ENCODE assay signal across 24 cellular contexts in genomic region chr12:54331461-54331860, GRCh38. TPM values are rescaled to one million over a fixed set of nuclear protein-coding genes. Genes with fewer than 3 reads are reported as not detected.
A peak's percentile ranks its signal among the peaks of the same experiment; 100 is the strongest.
DNase-seq lines count a peak whose midpoint lies in the region; ATAC-seq and TF ChIP-seq lines count a peak whose summit lies in the region.
"Had no signal": no experiment of that assay in that cellular context is flagged by ENCODE, and none has a peak within 500 bp of the region (broad histone marks: within the 10 kb centered on the region; RNA-seq: fewer than 3 reads in every experiment).

No MANE protein-coding gene starts in this region.

- H3K23ac ChIP-seq in neuronal stem cell (ENCODE audit: low read depth, low read length, poor library complexity) = no peak overlapping the region

- no CpG with 5 or more reads among the region's 5 CpGs for WGBS in neuronal stem cell (ENCODE audit: extremely low coverage in 2 of 2, insufficient read length in 2 of 2, insufficient replicate concordance in 1 of 2), 2 donors

- H2BK15ac ChIP-seq in neuronal stem cell (ENCODE audit: low read length) = no peak overlapping the region

- H2BK120ac ChIP-seq in neuronal stem cell (ENCODE audit: low read depth, low read length) = no peak overlapping the region

- no peak overlapping the region for H3K4me3 ChIP-seq in neuronal stem cell (ENCODE audit: low read length in 2 of 2)
- H3K4me3 ChIP-seq: GM12878, psoas muscle, thyroid gland had no signal

- no peak overlapping the region for H2AK5ac ChIP-seq in neuronal stem cell (ENCODE audit: low read depth, low read length)

- no peaks in the 10 kb centered on the region for H3K9me3 Mint-ChIP-seq in activated naive CD4-positive, alpha-beta T cell treated with anti-CD3 and anti-CD28 coated beads, Interleukin-2, amount 10 ng/mL, durations not matched to agents 7 days and 5 days
- no peaks in the 10 kb centered on the region for H3K9me3 Mint-ChIP-seq in glutamatergic neuron (ENCODE audit: unreplicated experiment)
- H3K9me3 Mint-ChIP-seq: activated T-helper 2 cell treated with anti-CD3 and anti-CD28 coated beads, Interferon-gamma antibody, Interleukin-2, Interleukin-4, amounts not matched to agents 10 μg/mL and 5 μg/mL and 100 μg/mL, durations not matched to agents 14 hours and 24 hours and 36 hours; stimulated activated memory B cell treated with anti-CD40 and anti-IgM and Interleukin-4, amounts not matched to agents 10 μg/mL and 1 μg/mL and 100 μg/mL, for 72 hours had no signal

- H3K36me3 Mint-ChIP-seq in activated naive CD4-positive, alpha-beta T cell treated with anti-CD3 and anti-CD28 coated beads, Interleukin-2, amount 10 ng/mL, durations not matched to agents 7 days and 5 days = peaks cover 24% of the 10 kb centered on the region
- no peaks in the 10 kb centered on the region for H3K36me3 Mint-ChIP-seq in T-helper 17 cell (ENCODE audit: low read depth)
- no peaks in the 10 kb centered on the region for H3K36me3 Mint-ChIP-seq in glutamatergic neuron (ENCODE audit: unreplicated experiment)

- no peak overlapping the region for H3K18ac ChIP-seq in neuronal stem cell (ENCODE audit: low read length)

- H3K4me3 Mint-ChIP-seq in activated naive CD4-positive, alpha-beta T cell treated with anti-CD3 and anti-CD28 coated beads, Interleukin-2, amount 10 ng/mL, durations not matched to agents 7 days and 5 days = no peak overlapping the region
- peak overlapping the region; percentile 28 for H3K4me3 Mint-ChIP-seq in T-helper 17 cell
- no peak overlapping the region for H3K4me3 Mint-ChIP-seq in glutamatergic neuron (ENCODE audit: unreplicated experiment)
- H3K4me3 Mint-ChIP-seq: stimulated activated memory B cell treated with anti-CD40 and anti-IgM and Interleukin-4, amounts not matched to agents 10 μg/mL and 1 μg/mL and 100 μg/mL, for 72 hours had no signal

- no peak overlapping the region for H3K4me2 ChIP-seq in neuronal stem cell (ENCODE audit: insufficient read depth, low read length, poor library complexity, severe bottlenecking)

- no peak overlapping the region for H4K91ac ChIP-seq in neuronal stem cell (ENCODE audit: low read depth, low read length, poor library complexity)

- H3K36me3 ChIP-seq in neuronal stem cell (replicated peaks in 1 of 2; ENCODE audit: control insufficient read depth in 2 of 2, insufficient read depth in 2 of 2, low read length in 2 of 2) = peaks cover 5 to 27% of the 10 kb centered on the region in 2 donors
- H3K36me3 ChIP-seq: neutrophil, thyroid gland had no signal

- no peak overlapping the region for H2BK5ac ChIP-seq in neuronal stem cell (ENCODE audit: low read length)

- no peaks in the 10 kb centered on the region for H3K27me3 ChIP-seq in neuronal stem cell (ENCODE audit: control insufficient read depth in 3 of 3, insufficient read depth in 3 of 3, low read depth in 1 of 3, low read length in 3 of 3)
- H3K27me3 ChIP-seq: neutrophil, thyroid gland had no signal

- H3K4ac ChIP-seq in neuronal stem cell (ENCODE audit: low read length) = no peak overlapping the region

- no peaks in the 10 kb centered on the region for H3K27me3 Mint-ChIP-seq in activated naive CD4-positive, alpha-beta T cell treated with anti-CD3 and anti-CD28 coated beads, Interleukin-2, amount 10 ng/mL, durations not matched to agents 7 days and 5 days
- no peaks in the 10 kb centered on the region for H3K27me3 Mint-ChIP-seq in T-helper 17 cell
- peaks cover 2% of the 10 kb centered on the region for H3K27me3 Mint-ChIP-seq in glutamatergic neuron (ENCODE audit: unreplicated experiment)
- H3K27me3 Mint-ChIP-seq: stimulated activated memory B cell treated with anti-CD40 and anti-IgM and Interleukin-4, amounts not matched to agents 10 μg/mL and 1 μg/mL and 100 μg/mL, for 72 hours had no signal

- ATAC-seq in T-helper 17 cell = no peak
- ATAC-seq: GM12878; left lobe of liver; psoas muscle; stimulated activated memory B cell treated with anti-CD40 and anti-IgM and Interleukin-4, amounts not matched to agents 10 μg/mL and 1 μg/mL and 100 μg/mL, for 72 hours had no signal

- peak overlapping the region; percentile 71 for H3K27ac ChIP-seq in epithelial cell of prostate
- peak overlapping the region; percentile 17 for H3K27ac ChIP-seq in temporal lobe (ENCODE audit: low read depth, low read length)
- H3K27ac ChIP-seq in neuronal stem cell (replicated peaks; ENCODE audit: low read length) = no peak overlapping the region
- H3K27ac ChIP-seq: psoas muscle, thyroid gland had no signal

- peaks cover 3% of the 10 kb centered on the region for H3K79me1 ChIP-seq in neuronal stem cell (ENCODE audit: low read depth, low read length)

- no peak overlapping the region for H3K14ac ChIP-seq in neuronal stem cell (ENCODE audit: low read length)

- no peak overlapping the region for H4K8ac ChIP-seq in neuronal stem cell (ENCODE audit: low read depth, low read length)

- no peak overlapping the region for H2AFZ ChIP-seq in neuronal stem cell (ENCODE audit: low read length)

- H3K9me3 ChIP-seq in T-helper 17 cell (ENCODE audit: control insufficient read depth, low read length, poor library complexity, severe bottlenecking) (no peaks in the 10 kb centered on the region), neuronal stem cell (replicated peaks in 1 of 2; ENCODE audit: control insufficient read depth in 2 of 2, insufficient read depth in 1 of 2, low read depth in 1 of 2, low read length in 2 of 2) (no peaks in the 10 kb centered on the region)
- H3K9me3 ChIP-seq: neutrophil, psoas muscle, thyroid gland had no signal

- CTCF ChIA-PET in activated naive CD4-positive, alpha-beta T cell treated with anti-CD3 and anti-CD28 coated beads, Interleukin-2, amount 10 ng/mL, durations not matched to agents 7 days and 5 days (lab: Charles Lee) = interaction anchor here (1.1 to 7.1 kb wide), 2 partner anchors 28 to 36 kb away, joined by 4 to 45 read pairs; no protein-coding TSS in a partner anchor

- peaks cover 0 to 1% of the 10 kb centered on the region in 2 donors for H3K4me1 ChIP-seq in neuronal stem cell (ENCODE audit: control insufficient read depth in 2 of 2, insufficient read depth in 1 of 2, low read depth in 1 of 2, low read length in 2 of 2)

- H2BK12ac ChIP-seq in neuronal stem cell (ENCODE audit: low read length) = no peak overlapping the region

- H3K27ac Mint-ChIP-seq in activated naive CD4-positive, alpha-beta T cell treated with anti-CD3 and anti-CD28 coated beads, Interleukin-2, amount 10 ng/mL, durations not matched to agents 7 days and 5 days = peak overlapping the region; percentile 71
- peak overlapping the region; percentile 82 for H3K27ac Mint-ChIP-seq in T-helper 17 cell
- no peak overlapping the region for H3K27ac Mint-ChIP-seq in glutamatergic neuron (ENCODE audit: unreplicated experiment)
- H3K27ac Mint-ChIP-seq: stimulated activated memory B cell treated with anti-CD40 and anti-IgM and Interleukin-4, amounts not matched to agents 10 μg/mL and 1 μg/mL and 100 μg/mL, for 72 hours had no signal

- no peak for TF ChIP-seq CTCF in glutamatergic neuron (IDR thresholded peaks at IDR 0.05; ENCODE audit: partially characterized antibody, unreplicated experiment)

- peaks cover 58% of the 10 kb centered on the region for H3K4me1 Mint-ChIP-seq in activated naive CD4-positive, alpha-beta T cell treated with anti-CD3 and anti-CD28 coated beads, Interleukin-2, amount 10 ng/mL, durations not matched to agents 7 days and 5 days
- H3K4me1 Mint-ChIP-seq in T-helper 17 cell = peaks cover 29% of the 10 kb centered on the region
- H3K4me1 Mint-ChIP-seq in glutamatergic neuron (ENCODE audit: low read depth, unreplicated experiment) = peaks cover 11% of the 10 kb centered on the region

- no peak overlapping the region for H3K9ac ChIP-seq in neuronal stem cell (ENCODE audit: low read depth, low read length, poor library complexity)

- no peak for DNase-seq in activated naive CD4-positive, alpha-beta T cell treated with anti-CD3 and anti-CD28 coated beads, Interleukin-2, amount 10 ng/mL, durations not matched to agents 7 days and 5 days
- DNase-seq in activated naive CD4-positive, alpha-beta T cell (lab: John Stamatoyannopoulos, UW) = no peak
- no peak for DNase-seq in T-helper 17 cell
- no peak for DNase-seq in epithelial cell of prostate (ENCODE audit: low read depth, low spot score)
- DNase-seq in glutamatergic neuron = no peak
- DNase-seq in neuronal stem cell (ENCODE audit: low spot score) = no peak
- DNase-seq in dedifferentiated amniotic fluid mesenchymal stem cell (ENCODE audit: extremely low spot score) = no peak
- DNase-seq: anterior cingulate cortex; cerebellar nuclear complex; effector CD8-positive, alpha-beta T cell; IMR-90; NCI-H1417 treated with DMSO at 0.1 percent for 48 hours; NCI-H526; psoas muscle; thyroid gland had no signal

RNA-seq across cellular contexts. Expression of gene COPZ1, which starts 6.5 kb away (rescaled TPM):
- 10 to 100 TPM; 58.6 to 63.3 TPM for total RNA-seq in T-helper 17 cell
- 52.6 TPM for total RNA-seq in temporal lobe
- 88.6 TPM for total RNA-seq in glutamatergic neuron (ENCODE audit: unreplicated experiment)
- 188 TPM for polyA plus RNA-seq in neuronal stem cell (2013, experiment 1 of 2)
- polyA plus RNA-seq in neuronal stem cell (2013, experiment 2 of 2) = 183 TPM

RNA-seq across cellular contexts. Expression of gene NFE2, which starts 30.6 kb away (rescaled TPM):
- total RNA-seq in T-helper 17 cell (10 to 100 TPM in 1 of 2 donors, 1 to 10 TPM in 1; 2.5 to 26.4 TPM), temporal lobe (0.98 TPM), glutamatergic neuron (ENCODE audit: unreplicated experiment) (not detected)
- 2.4 TPM for polyA plus RNA-seq in neuronal stem cell (2013, experiment 1 of 2)
- 2.5 TPM for polyA plus RNA-seq in neuronal stem cell (2013, experiment 2 of 2)
- total RNA-seq: activated T-helper 2 cell treated with anti-CD3 and anti-CD28 coated beads, Interferon-gamma antibody, Interleukin-2, Interleukin-4, amounts not matched to agents 10 μg/mL and 5 μg/mL and 100 μg/mL, durations not matched to agents 14 hours and 24 hours and 36 hours; glomerular endothelial cell had no signal

RNA-seq across cellular contexts. Expression of gene GPR84, which starts 32.8 kb away (rescaled TPM):
- total RNA-seq in T-helper 17 cell (under 1 TPM; 0.57 to 0.99 TPM), temporal lobe (not detected), glutamatergic neuron (ENCODE audit: unreplicated experiment) (not detected)
- polyA plus RNA-seq in neuronal stem cell (2013, experiment 1 of 2) = 0.03 TPM
- polyA plus RNA-seq in neuronal stem cell (2013, experiment 2 of 2) = 0.04 TPM
- total RNA-seq: glomerular endothelial cell, IMR-90, left lobe of liver, MCF 10A had no signal
- polyA plus RNA-seq: AG04450, IMR-90 had no signal

RNA-seq across cellular contexts. Expression of gene HNRNPA1, which starts 50.9 kb away (rescaled TPM):
- total RNA-seq in T-helper 17 cell (1,000 to 10,000 TPM; 1,531 to 1,582 TPM), temporal lobe (627 TPM), glutamatergic neuron (ENCODE audit: unreplicated experiment) (1,556 TPM)
- 3,971 TPM for polyA plus RNA-seq in neuronal stem cell (2013, experiment 1 of 2)
- 3,933 TPM for polyA plus RNA-seq in neuronal stem cell (2013, experiment 2 of 2)

RNA-seq across cellular contexts. Expression of gene CBX5, which starts 51.5 kb away (rescaled TPM):
- total RNA-seq in T-helper 17 cell (10 to 100 TPM; 31.1 to 34.9 TPM), temporal lobe (114 TPM), glutamatergic neuron (ENCODE audit: unreplicated experiment) (225 TPM)
- polyA plus RNA-seq in neuronal stem cell (2013, experiment 1 of 2) = 162 TPM
- 170 TPM for polyA plus RNA-seq in neuronal stem cell (2013, experiment 2 of 2)
